29 cellular contexts compared by ENCODE assay signal in the genomic region with DNA sequence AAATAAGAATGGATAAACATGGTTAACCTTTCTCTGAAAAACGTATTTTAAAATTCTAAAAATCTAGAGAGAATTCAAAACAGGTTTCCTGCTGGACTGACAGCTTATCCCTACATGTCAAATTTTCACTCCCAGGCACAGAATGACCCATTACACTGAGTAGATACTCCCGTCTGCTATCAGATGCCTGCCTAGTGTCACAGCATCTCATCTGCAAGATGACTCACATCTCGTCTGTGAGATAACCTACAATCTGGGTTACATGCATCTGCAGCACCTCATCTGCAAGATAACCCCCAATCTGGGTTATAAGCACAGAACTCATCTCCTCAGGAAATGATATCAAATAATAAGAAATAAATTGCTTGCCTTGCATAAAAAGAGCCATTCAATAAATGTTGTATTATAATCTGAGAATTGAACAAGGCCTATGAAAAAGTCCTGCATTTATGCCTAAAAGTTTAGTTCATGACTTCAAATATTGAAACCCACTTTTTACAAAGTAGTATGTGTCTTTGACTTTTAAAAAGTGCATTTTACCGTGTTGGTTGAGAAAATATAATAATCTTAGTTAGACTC.
DNase-seq lines count a peak whose midpoint lies in the region; ATAC-seq lines count a peak whose summit lies in the region.
"Had no signal": no experiment of that assay in that cellular context is flagged by ENCODE, and none has a peak within 500 bp of the region (broad histone marks: within the 10 kb centered on the region; RNA-seq: fewer than 3 reads in every experiment).

No MANE protein-coding gene starts in this region.

- no peak overlapping the region for H2BK5ac ChIP-seq in mesendoderm (ENCODE audit: low read length)

- no peaks in the 10 kb centered on the region for H3K79me2 ChIP-seq in mesendoderm (ENCODE audit: control insufficient read depth, insufficient read depth, low read length)

- DNase-seq in ELR (ENCODE audit: low read depth) (peak; percentile 24), NCI-H69 (lab: John Stamatoyannopoulos, UW) (peak; percentile 11), dermis blood vessel endothelial cell (peak; percentile 15), mesendoderm (peak; percentile 80), Right ventricle myocardium inferior (ENCODE audit: missing footprints) (no peak), glomerular visceral epithelial cell (ENCODE audit: extremely low spot score) (no peak), NCI-H748 treated with DMSO at 0.1 percent for 48 hours (lab: John Stamatoyannopoulos, UW) (no peak)
- DNase-seq: activated effector memory CD4-positive, alpha-beta T cell treated with Interleukin-2 at 50 U/mL for 16 hours; activated T-cell treated with anti-CD3 and anti-CD28 coated beads, Interleukin-2, amount 50 U/mL, for 1 hour; aorta; DMS79; GDM1; GM23248; kidney; midbrain; naive thymus-derived CD4-positive, alpha-beta T cell; NCI-H1092; NCI-H1930; NCI-H226; occipital lobe; psoas muscle; sigmoid colon; stimulated activated CD4-positive, alpha-beta T cell treated with anti-CD3 and anti-CD28 coated beads, Interleukin-12 subunit alpha, Interleukin-12 subunit beta, amount 100 ng/mL, for 4 hours; stimulated activated CD4-positive, alpha-beta T cell treated with anti-CD3 and anti-CD28 coated beads, Interleukin-2, amount 100 ng/mL, for 48 hours; stomach; T1000; uterus had no signal

- no peak overlapping the region for H3K9ac ChIP-seq in mesendoderm (ENCODE audit: low read length)
- H3K9ac ChIP-seq: BLaER1 treated with 17β-estradiol and CSF1 and Interleukin-3, amounts not matched to agents 10 nM and 100 nM; GM23248 had no signal

- H3K4me3 ChIP-seq in mesendoderm (ENCODE audit: low read length): no peak overlapping the region
- H3K4me3 ChIP-seq: BLaER1 treated with 17β-estradiol and CSF1 and Interleukin-3, amounts not matched to agents 10 nM and 100 nM; GM23248; psoas muscle; sigmoid colon; stomach; uterus had no signal

- H2BK120ac ChIP-seq in mesendoderm (ENCODE audit: low read depth, low read length): no peak overlapping the region

- H3K4ac ChIP-seq in mesendoderm (ENCODE audit: low read depth, low read length): no peak overlapping the region

- H3K4me1 ChIP-seq in mesendoderm (ENCODE audit: control insufficient read depth, low read depth, low read length): no peaks in the 10 kb centered on the region
- H3K4me1 ChIP-seq: psoas muscle, uterus had no signal

- no peak overlapping the region for H4K5ac ChIP-seq in mesendoderm (ENCODE audit: low read length)

- no peak overlapping the region for H3K4me2 ChIP-seq in mesendoderm (ENCODE audit: low read length)

- H3K18ac ChIP-seq in mesendoderm (ENCODE audit: low read length): no peak overlapping the region

- no peaks in the 10 kb centered on the region for H3K36me3 ChIP-seq in mesendoderm (ENCODE audit: control insufficient read depth, insufficient read depth, low read length)
- H3K36me3 ChIP-seq: BLaER1 treated with 17β-estradiol and CSF1 and Interleukin-3, amounts not matched to agents 10 nM and 100 nM; sigmoid colon; stomach; uterus had no signal

- ATAC-seq in Right ventricle myocardium inferior: no peak
- ATAC-seq: activated naive CD4-positive, alpha-beta T cell treated with anti-CD3 and anti-CD28 coated beads, Interleukin-2, amount 50 U/mL, for 72 hours; naive thymus-derived CD4-positive, alpha-beta T cell; psoas muscle had no signal

- H3K27ac ChIP-seq in mesendoderm (ENCODE audit: low read depth, low read length): no peak overlapping the region
- H3K27ac ChIP-seq: GM23248, psoas muscle, stomach, uterus had no signal

- intact Hi-C loops in Right ventricle myocardium inferior (cut with DNase I): no loop called here

- no peaks in the 10 kb centered on the region for H3K27me3 ChIP-seq in mesendoderm (ENCODE audit: insufficient read depth, low read length, poor library complexity)
- H3K27me3 ChIP-seq: BLaER1 treated with 17β-estradiol and CSF1 and Interleukin-3, amounts not matched to agents 10 nM and 100 nM; sigmoid colon; stomach; uterus had no signal

- no peaks in the 10 kb centered on the region for H3K79me1 ChIP-seq in mesendoderm (ENCODE audit: low read length)

- no peak overlapping the region for H3K23ac ChIP-seq in mesendoderm (ENCODE audit: low read length)

- H3K56ac ChIP-seq in mesendoderm (ENCODE audit: low read length): no peak overlapping the region

- no peak overlapping the region for H2BK15ac ChIP-seq in mesendoderm (replicated peaks; ENCODE audit: low read depth)

- no peak overlapping the region for H4K8ac ChIP-seq in mesendoderm (ENCODE audit: low read depth, low read length)

- no CpG with 5 or more reads among the region's 4 CpGs for WGBS in mesendoderm (ENCODE audit: extremely low coverage, insufficient coverage, low lambda C conversion rate)

- H2AK5ac ChIP-seq in mesendoderm (ENCODE audit: low read length): no peak overlapping the region

Comparison
In these comparisons a context has a peak if more than half of its experiments do, and no peak if none do; other contexts are left out.
1. DNase-seq: peak in ELR (single experiment), NCI-H69 (single experiment), dermis blood vessel endothelial cell (single experiment) and mesendoderm (single experiment); none in Right ventricle myocardium inferior (single experiment), glomerular visceral epithelial cell (single experiment) and NCI-H748 treated with DMSO at 0.1 percent for 48 hours (single experiment).